In the genomic region with DNA sequence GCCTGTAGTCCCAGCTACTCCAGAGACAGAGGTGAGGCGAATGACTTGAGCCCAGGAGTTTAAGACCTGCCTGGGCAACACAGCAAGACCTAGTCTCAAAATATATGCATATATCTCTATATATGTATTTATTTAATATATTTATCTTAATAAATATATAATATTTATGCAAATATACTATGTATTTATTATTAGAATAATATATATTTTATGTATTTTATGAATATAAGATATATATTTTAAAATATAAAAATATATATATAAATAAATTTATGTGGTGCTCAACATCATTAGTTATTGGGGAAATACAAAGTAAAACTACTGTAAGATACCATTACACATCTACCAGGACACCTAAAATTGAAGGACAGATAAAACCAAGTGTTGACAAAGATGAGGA, we compare ENCODE assay signal across 20 cellular contexts. TPM values are rescaled to one million over a fixed set of nuclear protein-coding genes. Genes with fewer than 3 reads are reported as not detected.
DNase-seq lines count a peak whose midpoint lies in the region; ATAC-seq, FAIRE-seq and TF ChIP-seq lines count a peak whose summit lies in the region.
"Had no signal": no experiment of that assay in that cellular context is flagged by ENCODE, and none has a peak within 500 bp of the region (broad histone marks: within the 10 kb centered on the region; RNA-seq: fewer than 3 reads in every experiment).

No MANE protein-coding gene starts in this region.

- DNase-seq in RCC 7860 (ENCODE audit: low spot score) (no peak), kidney (no peak), upper lobe of left lung (no peak), GM13977 (ENCODE audit: low spot score) (no peak)
- DNase-seq in CD4-positive, alpha-beta memory T cell, result no peak
- DNase-seq: CD4-positive, CD25-positive, alpha-beta regulatory T cell; CD8-positive, alpha-beta memory T cell; DMS 273 treated with DMSO at 0.1 percent for 48 hours; DMS79; EL; GM23248; H7; HCEC 1CT had no signal

- no peak for TF ChIP-seq POLR2A in upper lobe of left lung (IDR thresholded peaks at IDR 0.05)

- no peaks in the 10 kb centered on the region for H3K36me3 Mint-ChIP-seq in CD4-positive, alpha-beta memory T cell
- H3K36me3 Mint-ChIP-seq: CD4-positive, CD25-positive, alpha-beta regulatory T cell; CD8-positive, alpha-beta memory T cell had no signal

- no peak overlapping the region for H3K4me3 Mint-ChIP-seq in CD4-positive, alpha-beta memory T cell
- H3K4me3 Mint-ChIP-seq: B cell; CD4-positive, CD25-positive, alpha-beta regulatory T cell; CD8-positive, alpha-beta memory T cell had no signal

- H3K9me3 Mint-ChIP-seq in CD4-positive, alpha-beta memory T cell, result peaks cover 0 to 7% (median 4%) of the 10 kb centered on the region in 8 donors

- intact Hi-C loops in kidney (cut with DNase I), result no loop called here
- intact Hi-C loops in CD4-positive, alpha-beta memory T cell (cut with micrococcal nuclease), result no loop called here

- peak; percentile 16 for FAIRE-seq in RCC 7860 (lab: Jason Lieb, UNC)
- FAIRE-seq in colon (lab: Jason Lieb, UNC), result peak; percentile 85
- peak; percentile 32 for FAIRE-seq in kidney (lab: Jason Lieb, UNC)
- FAIRE-seq: D721Med, GM12892, GM19239 had no signal

- TF ChIP-seq CTCF in kidney (IDR thresholded peaks at IDR 0.05; ENCODE audit: borderline replicate concordance, extremely low read depth, insufficient read depth), result no peak
- TF ChIP-seq CTCF in upper lobe of left lung (IDR thresholded peaks at IDR 0.05), result no peak
- TF ChIP-seq CTCF in GM13977 (IDR thresholded peaks at IDR 0.05; ENCODE audit: extremely low read depth, insufficient read depth, missing control alignments), result no peak

- H3K36me3 ChIP-seq in kidney (ENCODE audit: control insufficient read depth in 1 of 2, insufficient read depth in 2 of 2, low read length in 2 of 2) (no peaks in the 10 kb centered on the region), upper lobe of left lung (no peaks in the 10 kb centered on the region)
- no peaks in the 10 kb centered on the region for H3K36me3 ChIP-seq in CD4-positive, alpha-beta memory T cell (ENCODE audit: insufficient read depth, low read length)
- H3K36me3 ChIP-seq: BLaER1 had no signal

- H3K4me3 ChIP-seq in kidney (ENCODE audit: low read length in 2 of 2) (no peak overlapping the region), upper lobe of left lung (no peak overlapping the region)
- H3K4me3 ChIP-seq in CD4-positive, alpha-beta memory T cell (ENCODE audit: low read length in 2 of 2), result no peak overlapping the region
- H3K4me3 ChIP-seq: BLaER1, GM23248 had no signal

- no peak overlapping the region for H3K9ac ChIP-seq in kidney (ENCODE audit: low read length in 2 of 2)
- H3K9ac ChIP-seq: BLaER1, GM23248 had no signal

- H3K27ac ChIP-seq in kidney (ENCODE audit: low read depth in 2 of 2, low read length in 2 of 2) (no peak overlapping the region), upper lobe of left lung (no peak overlapping the region)
- no peak overlapping the region for H3K27ac ChIP-seq in CD4-positive, alpha-beta memory T cell (ENCODE audit: low read depth, low read length)
- H3K27ac ChIP-seq: BLaER1, C4-2B, GM23248 had no signal

- no peak for TF ChIP-seq EP300 in upper lobe of left lung (IDR thresholded peaks at IDR 0.05)

- CTCF ChIA-PET in CD4-positive, alpha-beta memory T cell (lab: Charles Lee; ENCODE audit: partially characterized antibody), result no interaction called here

- no peaks in the 10 kb centered on the region for H3K4me1 Mint-ChIP-seq in CD4-positive, alpha-beta memory T cell
- H3K4me1 Mint-ChIP-seq: B cell; CD4-positive, CD25-positive, alpha-beta regulatory T cell; CD8-positive, alpha-beta memory T cell had no signal

- H3K27ac Mint-ChIP-seq in CD4-positive, alpha-beta memory T cell, result no peak overlapping the region
- H3K27ac Mint-ChIP-seq: B cell; CD4-positive, CD25-positive, alpha-beta regulatory T cell; CD8-positive, alpha-beta memory T cell had no signal

- in situ Hi-C loops in GM13977 (cut with MboI; ENCODE audit: low pct_unique_long_range_greater_than_20kb, low sequenced_read_pairs, unreplicated experiment), result no loop called here

- WGBS in upper lobe of left lung, 2 donors, result 85 to 92% methylated on average over 1 of the region's 1 CpG

- H3K27me3 ChIP-seq in upper lobe of left lung, result no peaks in the 10 kb centered on the region
- H3K27me3 ChIP-seq in CD4-positive, alpha-beta memory T cell (ENCODE audit: insufficient read depth, low read length), result no peaks in the 10 kb centered on the region
- H3K27me3 ChIP-seq: BLaER1 had no signal

- no peak for ATAC-seq in upper lobe of left lung (ENCODE audit: low FRiP score in 2 of 2)

- no peaks in the 10 kb centered on the region for H3K4me1 ChIP-seq in kidney (ENCODE audit: control insufficient read depth in 1 of 2, insufficient read depth in 1 of 2, low read depth in 1 of 2, low read length in 2 of 2)
- H3K4me1 ChIP-seq in upper lobe of left lung, result no peaks in the 10 kb centered on the region
- H3K4me1 ChIP-seq in CD4-positive, alpha-beta memory T cell (ENCODE audit: insufficient read depth, low read length), result no peaks in the 10 kb centered on the region
- H3K4me1 ChIP-seq: BLaER1 had no signal

- peaks cover 7 to 17% of the 10 kb centered on the region in 2 donors for H3K27me3 Mint-ChIP-seq in CD4-positive, alpha-beta memory T cell

- H3K9me3 ChIP-seq in kidney (ENCODE audit: control insufficient read depth in 1 of 2, low read length in 2 of 2) (no peaks in the 10 kb centered on the region), upper lobe of left lung (no peaks in the 10 kb centered on the region)
- no peaks in the 10 kb centered on the region for H3K9me3 ChIP-seq in CD4-positive, alpha-beta memory T cell (ENCODE audit: control insufficient read depth in 1 of 2, low read length in 2 of 2)

- POLR2A ChIA-PET in CD4-positive, alpha-beta memory T cell (lab: Charles Lee; ENCODE audit: partially characterized antibody), result no interaction called here

RNA-seq across cellular contexts. Expression of gene IPO5, which starts 58.1 kb away (rescaled TPM):
- total RNA-seq in kidney (92.0 TPM), upper lobe of left lung (100 to 1,000 TPM in 1 of 6 donors, 10 to 100 TPM in 5; 35.8 to 127 (median 75.6) TPM)
- 32.2 TPM for polyA plus RNA-seq in kidney (ENCODE audit: insufficient read depth, low read depth, low replicate concordance)
- 10 to 100 TPM; 77.6 to 78.7 TPM for total RNA-seq in CD4-positive, alpha-beta memory T cell
- 10 to 100 TPM; 32.8 to 38.9 TPM for polyA plus RNA-seq in CD4-positive, alpha-beta memory T cell
